In genomic region chr5:39138182-39138487, GRCh38 we compare ENCODE assay signal across 1 cellular context.
TF ChIP-seq lines count a peak whose summit lies in the region.

No MANE protein-coding gene starts in this region.

TF ChIP-seq in IMR-90, 13 proteins besides CTCF, POLR2A, EP300 and RAD21:
- TF ChIP-seq FOS (IDR thresholded peaks at IDR 0.05; ENCODE audit: low read depth, low read length) (no peak), CHD1 (IDR thresholded peaks at IDR 0.05; ENCODE audit: low read depth, low read length) (no peak), NFE2L2 (IDR thresholded peaks at IDR 0.05; ENCODE audit: low read depth, low read length) (no peak), SMC3 (IDR thresholded peaks at IDR 0.05; ENCODE audit: low read depth, low read length) (no peak), BHLHE40 (IDR thresholded peaks at IDR 0.05; ENCODE audit: low read depth, low read length) (no peak), MXI1 (IDR thresholded peaks at IDR 0.05; ENCODE audit: borderline replicate concordance, low read depth, low read length) (no peak), RCOR1 (IDR thresholded peaks at IDR 0.05; ENCODE audit: insufficient replicate concordance, low read length) (no peak), CEBPB (IDR thresholded peaks at IDR 0.05; ENCODE audit: low read depth, low read length) (no peak), RFX5 (IDR thresholded peaks at IDR 0.05; ENCODE audit: low read depth, low read length) (no peak), USF2 (IDR thresholded peaks at IDR 0.05; ENCODE audit: low read depth, low read length) (no peak)
TF ChIP-seq in IMR-90: peak in this region for 0.
